Comparison of ENCODE assay signal across 22 cellular contexts in the genomic region with DNA sequence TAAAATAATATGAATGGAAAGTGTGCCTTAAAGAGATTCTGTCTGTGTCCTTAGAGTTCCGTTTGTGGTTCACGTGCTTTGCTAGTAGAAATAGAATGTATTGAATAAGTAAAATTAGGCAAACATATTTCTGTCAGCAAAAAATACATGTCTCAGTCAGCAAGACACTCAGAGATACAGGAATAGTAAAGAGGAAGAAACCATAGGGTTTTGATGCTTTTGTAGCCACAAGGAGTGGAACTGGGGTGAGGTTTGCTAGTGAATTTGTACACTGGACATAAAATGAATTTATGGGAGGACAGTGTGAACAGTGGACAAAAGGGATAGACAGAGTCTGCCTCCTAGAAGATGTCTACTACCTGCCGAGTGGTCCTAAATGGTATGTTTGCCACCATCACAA.
"Had no signal": no experiment of that assay in that cellular context is flagged by ENCODE, and none has a peak within 500 bp of the region (broad histone marks: within the 10 kb centered on the region; RNA-seq: fewer than 3 reads in every experiment).

No MANE protein-coding gene starts in this region.

- ATAC-seq: naive thymus-derived CD8-positive, alpha-beta T cell; stimulated activated effector memory CD8-positive, alpha-beta T cell treated with anti-CD3 and anti-CD28 coated beads, Interleukin-12 subunit alpha, Interleukin-12 subunit beta, amount 100 ng/mL, for 72 hours had no signal

- FAIRE-seq: frontal cortex, kidney had no signal

- DNase-seq: cerebellar nuclear complex; cortex of kidney; dorsolateral prefrontal cortex; effector CD4-positive, alpha-beta T cell; kidney; mesenchymal stem cell; naive thymus-derived CD8-positive, alpha-beta T cell; nephron progenitor cell; nucleus accumbens; retina; sigmoid colon; stimulated activated CD4-positive, alpha-beta T cell treated with anti-CD3 and anti-CD28 coated beads, Interleukin-2, amount 100 ng/mL, for 24 hours; stimulated activated CD4-positive, alpha-beta T cell treated with anti-CD3 and anti-CD28 coated beads, Interleukin-4, amount 100 ng/mL, for 24 hours; stimulated activated naive CD4-positive, alpha-beta T cell treated with Interleukin-2 at 50 U/mL for 16 hours; stomach; substantia nigra; testis; tibial artery had no signal

- H3K27ac ChIP-seq: dorsolateral prefrontal cortex, hepatocyte, stomach, testis, tibial artery had no signal

- H3K79me2 ChIP-seq: hepatocyte had no signal

- H3K4me2 ChIP-seq: hepatocyte had no signal

- H3K36me3 ChIP-seq: sigmoid colon, stomach, tibial artery had no signal

- H2AFZ ChIP-seq: hepatocyte had no signal

- H3K4me1 ChIP-seq: sigmoid colon, stomach, testis, tibial artery had no signal

- H3K4me3 ChIP-seq: dorsolateral prefrontal cortex, hepatocyte, lung, sigmoid colon, stomach, testis, tibial artery had no signal

- H3K27me3 ChIP-seq: hepatocyte, sigmoid colon, stomach, testis, tibial artery had no signal

- H3K9me3 ChIP-seq: sigmoid colon, stomach, testis, tibial artery had no signal
